In the genomic region with DNA sequence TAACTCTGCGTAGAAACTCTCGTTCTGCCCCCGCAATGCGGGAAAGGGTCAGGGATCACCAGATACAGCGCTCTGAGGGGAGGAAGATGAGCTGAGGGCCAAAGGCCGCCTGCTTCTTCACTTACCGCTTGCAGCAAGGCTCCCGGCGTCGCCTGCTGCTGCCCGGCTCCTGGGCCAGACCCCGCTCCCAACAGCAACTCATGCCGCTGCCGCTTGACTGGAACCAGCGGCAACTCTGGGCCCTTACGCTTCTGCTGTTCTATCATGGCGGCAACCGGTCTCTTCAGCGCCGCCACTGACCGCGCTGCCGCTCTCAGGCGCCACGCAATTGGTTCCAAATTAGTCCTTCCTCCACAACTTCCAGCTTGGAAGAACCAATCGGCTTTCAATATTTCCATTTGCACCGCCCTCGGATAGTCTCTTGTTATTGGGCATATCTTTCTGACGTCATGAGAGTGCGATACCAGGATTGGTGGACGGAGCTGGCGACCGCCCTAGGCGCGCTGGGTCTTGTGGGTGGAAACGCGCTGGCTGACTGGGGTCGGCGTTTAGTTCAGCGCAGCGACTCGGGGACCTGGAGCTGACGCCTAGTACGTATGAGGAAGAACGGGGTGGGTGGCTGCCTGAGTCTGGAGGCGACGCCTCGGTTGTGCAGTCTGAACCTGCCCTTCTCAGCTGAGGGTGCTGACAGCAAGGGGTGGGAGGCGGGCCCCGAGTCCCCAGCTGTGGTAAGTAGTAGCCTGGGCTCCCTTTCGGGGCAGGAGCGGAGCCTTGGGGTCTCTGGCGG, we compare ENCODE assay signal across 1 cellular context.
TF ChIP-seq lines count a peak whose summit lies in the region.

A gene (minus strand): TSS at position 303 of the 787 bp plus-strand sequence. CDS start 37 bp downstream, at position 266.
A gene with protein sequence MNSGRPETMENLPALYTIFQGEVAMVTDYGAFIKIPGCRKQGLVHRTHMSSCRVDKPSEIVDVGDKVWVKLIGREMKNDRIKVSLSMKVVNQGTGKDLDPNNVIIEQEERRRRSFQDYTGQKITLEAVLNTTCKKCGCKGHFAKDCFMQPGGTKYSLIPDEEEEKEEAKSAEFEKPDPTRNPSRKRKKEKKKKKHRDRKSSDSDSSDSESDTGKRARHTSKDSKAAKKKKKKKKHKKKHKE (plus strand): TSS at position 547 of the 787 bp plus-strand sequence. CDS start 13,067 bp downstream, outside the sequence.

TF ChIP-seq in HepG2, 621 proteins besides CTCF, POLR2A, EP300 and RAD21 (continued from another document and continues in another):
- TF ChIP-seq, protein P1, sequence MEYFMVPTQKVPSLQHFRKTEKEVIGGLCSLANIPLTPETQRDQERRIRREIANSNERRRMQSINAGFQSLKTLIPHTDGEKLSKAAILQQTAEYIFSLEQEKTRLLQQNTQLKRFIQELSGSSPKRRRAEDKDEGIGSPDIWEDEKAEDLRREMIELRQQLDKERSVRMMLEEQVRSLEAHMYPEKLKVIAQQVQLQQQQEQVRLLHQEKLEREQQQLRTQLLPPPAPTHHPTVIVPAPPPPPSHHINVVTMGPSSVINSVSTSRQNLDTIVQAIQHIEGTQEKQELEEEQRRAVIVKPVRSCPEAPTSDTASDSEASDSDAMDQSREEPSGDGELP (IDR thresholded peaks at IDR 0.05; ENCODE audit: borderline replicate concordance, low read depth): no peak; the same call in 1 of the 2 replicates
- TF ChIP-seq HHEX (CRISPR knock-in tag; IDR thresholded peaks at IDR 0.05) (no peak), SALL1 (CRISPR knock-in tag; IDR thresholded peaks at IDR 0.05) (peak; percentile 35), ZNF703 (CRISPR knock-in tag; IDR thresholded peaks at IDR 0.05; ENCODE audit: borderline replicate concordance) (no peak), MAFK (conservative IDR thresholded peaks at IDR 0.05 in 1 of 2, IDR thresholded peaks at IDR 0.05 in 1 of 2; ENCODE audit: low read length in 2 of 2) (no peak), ZNF260 (CRISPR knock-in tag; IDR thresholded peaks at IDR 0.05; ENCODE audit: borderline replicate concordance, low read depth) (no peak), AHR (CRISPR knock-in tag; IDR thresholded peaks at IDR 0.05) (no peak), NR2F2 (IDR thresholded peaks at IDR 0.05; ENCODE audit: borderline replicate concordance, low read depth) (no peak), NFE2 (CRISPR knock-in tag; IDR thresholded peaks at IDR 0.05) (no peak), ZC3H13 (CRISPR knock-in tag; IDR thresholded peaks at IDR 0.05) (0 out of 2 replicates have a peak, but pooled peaks have one; percentile 45), PRPF4 (IDR thresholded peaks at IDR 0.05; ENCODE audit: low read depth, low read length, poor library complexity, severe bottlenecking) (no peak), ZNF496 (CRISPR knock-in tag; IDR thresholded peaks at IDR 0.05; ENCODE audit: insufficient replicate concordance) (no peak), ZNF629 (CRISPR knock-in tag; conservative IDR thresholded peaks at IDR 0.05) (no peak), ZNF460 (CRISPR knock-in tag; IDR thresholded peaks at IDR 0.05; ENCODE audit: borderline replicate concordance) (no peak), ZNF382 (CRISPR knock-in tag; IDR thresholded peaks at IDR 0.05; ENCODE audit: borderline replicate concordance) (no peak), NFIB (CRISPR knock-in tag; IDR thresholded peaks at IDR 0.05; ENCODE audit: borderline replicate concordance) (no peak), HNRNPL (IDR thresholded peaks at IDR 0.05; ENCODE audit: low read depth, low read length) (no peak), RBM22 (optimal IDR thresholded peaks at IDR 0.05; ENCODE audit: low read length) (no peak), ZFP36 (IDR thresholded peaks at IDR 0.05; ENCODE audit: borderline replicate concordance, low read depth, low read length, partially characterized antibody) (no peak), SETDB1 (CRISPR knock-in tag; IDR thresholded peaks at IDR 0.05; ENCODE audit: borderline replicate concordance) (no peak), ZNF430 (CRISPR knock-in tag; IDR thresholded peaks at IDR 0.05) (no peak; the same call in 1 of the 2 replicates), YEATS2 (CRISPR knock-in tag; IDR thresholded peaks at IDR 0.05; ENCODE audit: borderline replicate concordance) (peak; percentile 81), ZNF572 (CRISPR knock-in tag; IDR thresholded peaks at IDR 0.05) (no peak)
- TF ChIP-seq, protein P2, sequence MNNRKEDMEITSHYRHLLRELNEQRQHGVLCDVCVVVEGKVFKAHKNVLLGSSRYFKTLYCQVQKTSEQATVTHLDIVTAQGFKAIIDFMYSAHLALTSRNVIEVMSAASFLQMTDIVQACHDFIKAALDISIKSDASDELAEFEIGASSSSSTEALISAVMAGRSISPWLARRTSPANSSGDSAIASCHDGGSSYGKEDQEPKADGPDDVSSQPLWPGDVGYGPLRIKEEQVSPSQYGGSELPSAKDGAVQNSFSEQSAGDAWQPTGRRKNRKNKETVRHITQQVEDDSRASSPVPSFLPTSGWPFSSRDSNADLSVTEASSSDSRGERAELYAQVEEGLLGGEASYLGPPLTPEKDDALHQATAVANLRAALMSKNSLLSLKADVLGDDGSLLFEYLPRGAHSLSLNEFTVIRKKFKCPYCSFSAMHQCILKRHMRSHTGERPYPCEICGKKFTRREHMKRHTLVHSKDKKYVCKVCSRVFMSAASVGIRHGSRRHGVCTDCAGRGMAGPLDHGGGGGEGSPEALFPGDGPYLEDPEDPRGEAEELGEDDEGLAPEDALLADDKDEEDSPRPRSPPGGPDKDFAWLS (CRISPR knock-in tag; IDR thresholded peaks at IDR 0.05; ENCODE audit: borderline replicate concordance): no peak
- TF ChIP-seq, protein P3, sequence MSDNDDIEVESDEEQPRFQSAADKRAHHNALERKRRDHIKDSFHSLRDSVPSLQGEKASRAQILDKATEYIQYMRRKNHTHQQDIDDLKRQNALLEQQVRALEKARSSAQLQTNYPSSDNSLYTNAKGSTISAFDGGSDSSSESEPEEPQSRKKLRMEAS (IDR thresholded peaks at IDR 0.05): peak; percentile 59; the same call in 1 of the 2 replicates
- TF ChIP-seq, protein P4, sequence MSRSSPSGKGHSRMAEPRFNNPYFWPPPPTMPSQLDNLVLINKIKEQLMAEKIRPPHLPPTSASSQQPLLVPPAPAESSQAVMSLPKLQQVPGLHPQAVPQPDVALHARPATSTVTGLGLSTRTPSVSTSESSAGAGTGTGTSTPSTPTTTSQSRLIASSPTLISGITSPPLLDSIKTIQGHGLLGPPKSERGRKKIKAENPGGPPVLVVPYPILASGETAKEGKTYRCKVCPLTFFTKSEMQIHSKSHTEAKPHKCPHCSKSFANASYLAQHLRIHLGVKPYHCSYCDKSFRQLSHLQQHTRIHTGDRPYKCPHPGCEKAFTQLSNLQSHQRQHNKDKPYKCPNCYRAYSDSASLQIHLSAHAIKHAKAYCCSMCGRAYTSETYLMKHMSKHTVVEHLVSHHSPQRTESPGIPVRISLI (CRISPR knock-in tag; IDR thresholded peaks at IDR 0.05; ENCODE audit: borderline replicate concordance): no peak; the same call in 1 of the 2 replicates
- TF ChIP-seq, protein P5, sequence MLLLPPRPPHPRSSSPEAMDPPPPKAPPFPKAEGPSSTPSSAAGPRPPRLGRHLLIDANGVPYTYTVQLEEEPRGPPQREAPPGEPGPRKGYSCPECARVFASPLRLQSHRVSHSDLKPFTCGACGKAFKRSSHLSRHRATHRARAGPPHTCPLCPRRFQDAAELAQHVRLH (CRISPR knock-in tag; IDR thresholded peaks at IDR 0.05; ENCODE audit: borderline replicate concordance, low read depth): peak; percentile 9; the same call in 1 of the 2 replicates
- TF ChIP-seq, protein P6, sequence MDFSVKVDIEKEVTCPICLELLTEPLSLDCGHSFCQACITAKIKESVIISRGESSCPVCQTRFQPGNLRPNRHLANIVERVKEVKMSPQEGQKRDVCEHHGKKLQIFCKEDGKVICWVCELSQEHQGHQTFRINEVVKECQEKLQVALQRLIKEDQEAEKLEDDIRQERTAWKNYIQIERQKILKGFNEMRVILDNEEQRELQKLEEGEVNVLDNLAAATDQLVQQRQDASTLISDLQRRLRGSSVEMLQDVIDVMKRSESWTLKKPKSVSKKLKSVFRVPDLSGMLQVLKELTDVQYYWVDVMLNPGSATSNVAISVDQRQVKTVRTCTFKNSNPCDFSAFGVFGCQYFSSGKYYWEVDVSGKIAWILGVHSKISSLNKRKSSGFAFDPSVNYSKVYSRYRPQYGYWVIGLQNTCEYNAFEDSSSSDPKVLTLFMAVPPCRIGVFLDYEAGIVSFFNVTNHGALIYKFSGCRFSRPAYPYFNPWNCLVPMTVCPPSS (IDR thresholded peaks at IDR 0.05): no peak
- TF ChIP-seq, protein P7, sequence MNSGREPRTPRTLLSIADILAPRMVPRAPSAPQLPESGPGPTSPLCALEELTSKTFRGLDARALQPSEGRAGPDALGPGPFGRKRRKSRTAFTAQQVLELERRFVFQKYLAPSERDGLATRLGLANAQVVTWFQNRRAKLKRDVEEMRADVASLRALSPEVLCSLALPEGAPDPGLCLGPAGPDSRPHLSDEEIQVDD (CRISPR knock-in tag; IDR thresholded peaks at IDR 0.05; ENCODE audit: borderline replicate concordance): no peak
- TF ChIP-seq, protein P8, sequence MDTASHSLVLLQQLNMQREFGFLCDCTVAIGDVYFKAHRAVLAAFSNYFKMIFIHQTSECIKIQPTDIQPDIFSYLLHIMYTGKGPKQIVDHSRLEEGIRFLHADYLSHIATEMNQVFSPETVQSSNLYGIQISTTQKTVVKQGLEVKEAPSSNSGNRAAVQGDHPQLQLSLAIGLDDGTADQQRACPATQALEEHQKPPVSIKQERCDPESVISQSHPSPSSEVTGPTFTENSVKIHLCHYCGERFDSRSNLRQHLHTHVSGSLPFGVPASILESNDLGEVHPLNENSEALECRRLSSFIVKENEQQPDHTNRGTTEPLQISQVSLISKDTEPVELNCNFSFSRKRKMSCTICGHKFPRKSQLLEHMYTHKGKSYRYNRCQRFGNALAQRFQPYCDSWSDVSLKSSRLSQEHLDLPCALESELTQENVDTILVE (CRISPR knock-in tag; IDR thresholded peaks at IDR 0.05): no peak
- TF ChIP-seq, protein P9, sequence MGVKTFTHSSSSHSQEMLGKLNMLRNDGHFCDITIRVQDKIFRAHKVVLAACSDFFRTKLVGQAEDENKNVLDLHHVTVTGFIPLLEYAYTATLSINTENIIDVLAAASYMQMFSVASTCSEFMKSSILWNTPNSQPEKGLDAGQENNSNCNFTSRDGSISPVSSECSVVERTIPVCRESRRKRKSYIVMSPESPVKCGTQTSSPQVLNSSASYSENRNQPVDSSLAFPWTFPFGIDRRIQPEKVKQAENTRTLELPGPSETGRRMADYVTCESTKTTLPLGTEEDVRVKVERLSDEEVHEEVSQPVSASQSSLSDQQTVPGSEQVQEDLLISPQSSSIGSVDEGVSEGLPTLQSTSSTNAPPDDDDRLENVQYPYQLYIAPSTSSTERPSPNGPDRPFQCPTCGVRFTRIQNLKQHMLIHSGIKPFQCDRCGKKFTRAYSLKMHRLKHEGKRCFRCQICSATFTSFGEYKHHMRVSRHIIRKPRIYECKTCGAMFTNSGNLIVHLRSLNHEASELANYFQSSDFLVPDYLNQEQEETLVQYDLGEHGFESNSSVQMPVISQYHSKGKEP (CRISPR knock-in tag; IDR thresholded peaks at IDR 0.05): no peak
- TF ChIP-seq, protein P10, sequence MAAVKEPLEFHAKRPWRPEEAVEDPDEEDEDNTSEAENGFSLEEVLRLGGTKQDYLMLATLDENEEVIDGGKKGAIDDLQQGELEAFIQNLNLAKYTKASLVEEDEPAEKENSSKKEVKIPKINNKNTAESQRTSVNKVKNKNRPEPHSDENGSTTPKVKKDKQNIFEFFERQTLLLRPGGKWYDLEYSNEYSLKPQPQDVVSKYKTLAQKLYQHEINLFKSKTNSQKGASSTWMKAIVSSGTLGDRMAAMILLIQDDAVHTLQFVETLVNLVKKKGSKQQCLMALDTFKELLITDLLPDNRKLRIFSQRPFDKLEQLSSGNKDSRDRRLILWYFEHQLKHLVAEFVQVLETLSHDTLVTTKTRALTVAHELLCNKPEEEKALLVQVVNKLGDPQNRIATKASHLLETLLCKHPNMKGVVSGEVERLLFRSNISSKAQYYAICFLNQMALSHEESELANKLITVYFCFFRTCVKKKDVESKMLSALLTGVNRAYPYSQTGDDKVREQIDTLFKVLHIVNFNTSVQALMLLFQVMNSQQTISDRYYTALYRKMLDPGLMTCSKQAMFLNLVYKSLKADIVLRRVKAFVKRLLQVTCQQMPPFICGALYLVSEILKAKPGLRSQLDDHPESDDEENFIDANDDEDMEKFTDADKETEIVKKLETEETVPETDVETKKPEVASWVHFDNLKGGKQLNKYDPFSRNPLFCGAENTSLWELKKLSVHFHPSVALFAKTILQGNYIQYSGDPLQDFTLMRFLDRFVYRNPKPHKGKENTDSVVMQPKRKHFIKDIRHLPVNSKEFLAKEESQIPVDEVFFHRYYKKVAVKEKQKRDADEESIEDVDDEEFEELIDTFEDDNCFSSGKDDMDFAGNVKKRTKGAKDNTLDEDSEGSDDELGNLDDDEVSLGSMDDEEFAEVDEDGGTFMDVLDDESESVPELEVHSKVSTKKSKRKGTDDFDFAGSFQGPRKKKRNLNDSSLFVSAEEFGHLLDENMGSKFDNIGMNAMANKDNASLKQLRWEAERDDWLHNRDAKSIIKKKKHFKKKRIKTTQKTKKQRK (IDR thresholded peaks at IDR 0.05; ENCODE audit: low read length): peak; percentile 38; the same call in 1 of the 2 replicates
- TF ChIP-seq, protein P11, sequence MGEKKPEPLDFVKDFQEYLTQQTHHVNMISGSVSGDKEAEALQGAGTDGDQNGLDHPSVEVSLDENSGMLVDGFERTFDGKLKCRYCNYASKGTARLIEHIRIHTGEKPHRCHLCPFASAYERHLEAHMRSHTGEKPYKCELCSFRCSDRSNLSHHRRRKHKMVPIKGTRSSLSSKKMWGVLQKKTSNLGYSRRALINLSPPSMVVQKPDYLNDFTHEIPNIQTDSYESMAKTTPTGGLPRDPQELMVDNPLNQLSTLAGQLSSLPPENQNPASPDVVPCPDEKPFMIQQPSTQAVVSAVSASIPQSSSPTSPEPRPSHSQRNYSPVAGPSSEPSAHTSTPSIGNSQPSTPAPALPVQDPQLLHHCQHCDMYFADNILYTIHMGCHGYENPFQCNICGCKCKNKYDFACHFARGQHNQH (CRISPR knock-in tag; IDR thresholded peaks at IDR 0.05): no peak; the same call in 1 of the 2 replicates
- TF ChIP-seq, protein P12, sequence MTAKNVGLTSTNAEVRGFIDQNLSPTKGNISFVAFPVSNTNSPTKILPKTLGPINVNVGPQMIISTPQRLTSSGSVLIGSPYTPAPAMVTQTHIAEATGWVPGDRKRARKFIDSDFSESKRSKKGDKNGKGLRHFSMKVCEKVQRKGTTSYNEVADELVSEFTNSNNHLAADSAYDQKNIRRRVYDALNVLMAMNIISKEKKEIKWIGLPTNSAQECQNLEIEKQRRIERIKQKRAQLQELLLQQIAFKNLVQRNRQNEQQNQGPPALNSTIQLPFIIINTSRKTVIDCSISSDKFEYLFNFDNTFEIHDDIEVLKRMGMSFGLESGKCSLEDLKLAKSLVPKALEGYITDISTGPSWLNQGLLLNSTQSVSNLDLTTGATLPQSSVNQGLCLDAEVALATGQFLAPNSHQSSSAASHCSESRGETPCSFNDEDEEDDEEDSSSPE (CRISPR knock-in tag; IDR thresholded peaks at IDR 0.05): peak; percentile 79
